Comparison of ENCODE assay signal across 10 cellular contexts in the genomic region with DNA sequence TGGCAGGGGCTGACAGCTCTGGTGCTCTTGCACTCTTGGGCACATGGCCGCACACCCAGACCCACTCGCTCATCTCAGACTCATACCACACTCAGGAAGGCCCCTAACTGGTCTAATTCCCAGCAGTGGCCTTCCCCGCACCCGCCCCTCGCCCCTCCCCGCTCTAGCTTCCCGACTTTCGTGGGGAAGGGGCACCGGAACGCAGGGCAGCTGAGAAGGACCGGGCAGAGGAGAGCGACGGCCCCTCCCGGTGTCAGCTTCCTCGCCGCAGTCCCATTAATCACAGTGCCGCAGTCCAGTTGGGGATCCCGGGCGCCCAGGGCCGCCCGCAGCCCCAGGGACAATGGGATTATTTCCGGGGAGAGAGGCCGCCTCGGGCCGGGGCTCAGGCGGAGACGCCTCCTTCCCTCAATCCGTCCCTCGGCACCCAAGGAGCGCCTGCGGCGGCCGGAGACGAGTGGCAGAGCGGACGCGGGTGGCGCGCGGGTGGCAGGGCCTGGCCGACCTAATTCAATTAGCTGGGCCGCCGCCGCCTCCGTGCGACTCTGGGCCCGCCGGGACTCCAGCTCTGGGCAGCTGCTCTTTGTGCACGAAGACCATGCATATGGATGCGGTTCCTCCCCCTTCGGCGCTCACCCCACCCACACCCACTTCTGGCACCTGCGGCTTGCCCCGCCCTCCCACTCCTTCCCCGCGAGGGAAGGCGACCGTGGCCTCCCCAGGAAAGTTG. TPM values are rescaled to one million over a fixed set of nuclear protein-coding genes. Genes with fewer than 3 reads are reported as not detected.
DNase-seq lines count a peak whose midpoint lies in the region; ATAC-seq, FAIRE-seq and TF ChIP-seq lines count a peak whose summit lies in the region.
"Had no signal": no experiment of that assay in that cellular context is flagged by ENCODE, and none has a peak within 500 bp of the region (broad histone marks: within the 10 kb centered on the region; RNA-seq: fewer than 3 reads in every experiment).

No MANE protein-coding gene starts in this region.

- H2BK20ac ChIP-seq in H1 (ENCODE audit: low read length), result no peak overlapping the region

- H4K5ac ChIP-seq in H1 (ENCODE audit: insufficient read length, low read depth, low read length), result no peak overlapping the region

- H3K27me3 ChIP-seq in H1 (replicated peaks in 1 of 4; ENCODE audit: control insufficient read depth in 3 of 4, extremely low read depth in 1 of 4, insufficient read depth in 3 of 4, low read length in 3 of 4) (peaks cover 96 to 98% (median 98%) of the 10 kb centered on the region in 4 experiments), pancreas (peaks cover 0 to 15% (median 0%) of the 10 kb centered on the region in 4 donors), prostate gland (replicated peaks; ENCODE audit: insufficient read depth) (peaks cover 22% of the 10 kb centered on the region)

- H2AK5ac ChIP-seq in H1 (ENCODE audit: low read depth, low read length), result no peak overlapping the region

- peaks cover 0 to 3% (median 0%) of the 10 kb centered on the region in 4 experiments; a peak in 1 of 8 replicates for H3K36me3 ChIP-seq in H1 (ENCODE audit: control insufficient read depth in 2 of 4, insufficient read depth in 4 of 4, low read length in 3 of 4)
- H3K36me3 ChIP-seq in pancreas, result no peaks in the 10 kb centered on the region
- no peaks in the 10 kb centered on the region for H3K36me3 ChIP-seq in prostate gland
- H3K36me3 ChIP-seq: thyroid gland had no signal

- H2BK120ac ChIP-seq in H1 (replicated peaks; ENCODE audit: low read depth, low read length), result no peak overlapping the region

- no peak for TF ChIP-seq CTCF in H1 (IDR thresholded peaks at IDR 0.05; ENCODE audit: control extremely low read depth in 1 of 3, insufficient read depth in 1 of 3, low read depth in 1 of 3, low read length in 3 of 3)
- no peak for TF ChIP-seq CTCF in pancreas (IDR thresholded peaks at IDR 0.05)
- no peak for TF ChIP-seq CTCF in prostate gland (IDR thresholded peaks at IDR 0.05)

- H3K56ac ChIP-seq in H1 (replicated peaks; ENCODE audit: insufficient read length, low read depth, low read length), result no peak overlapping the region

- no peak for TF ChIP-seq EP300 in H1 (IDR thresholded peaks at IDR 0.05; ENCODE audit: borderline replicate concordance in 1 of 2, low read depth in 2 of 2, low read length in 2 of 2)

- H3K14ac ChIP-seq in H1 (ENCODE audit: insufficient read length), result no peak overlapping the region

- H3K79me2 ChIP-seq in H1 (ENCODE audit: control insufficient read depth in 1 of 2, insufficient read depth in 2 of 2, low read length in 2 of 2), result no peaks in the 10 kb centered on the region

- FAIRE-seq in H1 (lab: Jason Lieb, UNC) (no peak), pancreas (lab: Jason Lieb, UNC) (no peak)

- no peak overlapping the region for H3K18ac ChIP-seq in H1 (ENCODE audit: extremely low read depth, low read length)

- no peak overlapping the region for H2BK15ac ChIP-seq in H1 (ENCODE audit: low read length)

- TF ChIP-seq POLR2A in H1 (IDR thresholded peaks at IDR 0.05; ENCODE audit: control extremely low read depth in 1 of 2, low read depth in 2 of 2, low read length in 2 of 2) (no peak), prostate gland (IDR thresholded peaks at IDR 0.05) (no peak)

- no peak overlapping the region for H4K91ac ChIP-seq in H1 (replicated peaks; ENCODE audit: insufficient read length, low read length)

- peak overlapping the region in 1 of 4 experiments; percentile 51; a peak in 3 of 8 replicates for H3K4me3 ChIP-seq in H1 (ENCODE audit: extremely low read depth in 1 of 4, insufficient read depth in 2 of 4, low read depth in 3 of 4, low read length in 4 of 4)
- peak overlapping the region in 3 of 4 donors; percentile 5 to 34 (median 32) for H3K4me3 ChIP-seq in pancreas
- H3K4me3 ChIP-seq in prostate gland, result peak overlapping the region in 1 of 2 donors; percentile 3
- H3K4me3 ChIP-seq: thyroid gland had no signal

- H2BK12ac ChIP-seq in H1 (ENCODE audit: low read depth, low read length), result no peak overlapping the region

- H2BK5ac ChIP-seq in H1 (ENCODE audit: low read depth, low read length), result no peak overlapping the region

- no peak overlapping the region for H3K4ac ChIP-seq in H1 (replicated peaks; ENCODE audit: insufficient read length, low read depth, low read length)

- H3K27ac ChIP-seq in H1 (ENCODE audit: low read depth, low read length) (no peak overlapping the region), pancreas (no peak overlapping the region), prostate gland (no peak overlapping the region)
- H3K27ac ChIP-seq: thyroid gland had no signal

- H4K8ac ChIP-seq in H1 (ENCODE audit: extremely low read depth, insufficient read depth, low read length), result no peak overlapping the region; the same call in 1 of the 2 replicates

- CTCF ChIA-PET in H1 (lab: Charles Lee; ENCODE audit: partially characterized antibody), result interaction anchor here (0.5 to 7.4 kb wide), 21 partner anchors 10 to 321 kb away, joined by 3 to 128 read pairs (median 4); partner anchors contain the start of gene TLX1

- DNase-seq in D341Med (ENCODE audit: low spot score) (peak; percentile 50), NCI-H345 (lab: John Stamatoyannopoulos, UW) (peak; percentile 28), H1 (ENCODE audit: low read depth in 1 of 2, low spot score in 2 of 2) (no peak), pancreas (peak in 1 of 6 donors; percentile 76), RPMI8226 (no peak), prostate gland (ENCODE audit: low spot score) (no peak)
- DNase-seq: activated CD4-positive, alpha-beta T cell treated with anti-CD3 and anti-CD28 coated beads for 1 hour; thyroid gland had no signal

- H3K4me2 ChIP-seq in H1 (ENCODE audit: insufficient read depth in 1 of 2, low read depth in 2 of 2, low read length in 2 of 2), result peak overlapping the region; percentile 57 to 63

- no peak overlapping the region for H3K9ac ChIP-seq in H1 (replicated peaks in 1 of 4; ENCODE audit: extremely low read depth in 1 of 4, low read depth in 3 of 4, low read length in 3 of 4)

- H3K23ac ChIP-seq in H1 (ENCODE audit: insufficient read length), result no peak overlapping the region

- peaks cover 11 to 16% of the 10 kb centered on the region in 2 experiments for H4K20me1 ChIP-seq in H1 (replicated peaks in 1 of 2; ENCODE audit: control insufficient read depth in 1 of 2, insufficient read depth in 2 of 2, low read length in 2 of 2)

- peaks cover 0 to 11% (median 5%) of the 10 kb centered on the region in 4 experiments; a peak in 6 of 7 replicates for H3K4me1 ChIP-seq in H1 (replicated peaks in 1 of 4; ENCODE audit: control insufficient read depth in 3 of 4, insufficient read depth in 4 of 4, low read length in 3 of 4)
- H3K4me1 ChIP-seq in pancreas, result peaks cover 0 to 3% (median 0%) of the 10 kb centered on the region in 3 donors
- H3K4me1 ChIP-seq in prostate gland (replicated peaks), result no peaks in the 10 kb centered on the region

- ATAC-seq in pancreas (peak; percentile 33 to 57 (median 36)), HG03565 (IDR thresholded peaks at IDR 0.05; ENCODE audit: unreplicated experiment) (no peak), GM18861 (IDR thresholded peaks at IDR 0.05; ENCODE audit: unreplicated experiment) (no peak)

- H3K79me1 ChIP-seq in H1 (ENCODE audit: low read depth, low read length), result peaks cover 3% of the 10 kb centered on the region; the same call in 1 of the 2 replicates

- no peak overlapping the region for H2AFZ ChIP-seq in H1 (ENCODE audit: low read length)

- H3K23me2 ChIP-seq in H1 (ENCODE audit: low read depth, low read length), result peaks cover 2% of the 10 kb centered on the region; the same call in 1 of the 2 replicates

- POLR2A ChIA-PET in H1 (lab: Charles Lee; ENCODE audit: partially characterized antibody), result interaction anchor here (0.6 to 1.5 kb wide), 4 partner anchors 9 to 81 kb away, joined by 3 read pairs; no protein-coding TSS in a partner anchor

- intact Hi-C loops in pancreas (cut with DNase I) (no loop called here), prostate gland (cut with DNase I) (no loop called here)

- WGBS in H1 (ENCODE audit: extremely low coverage in 1 of 2, insufficient coverage in 1 of 2, insufficient read length in 1 of 2, insufficient replicate concordance in 2 of 2, low coverage in 1 of 2, low lambda C conversion rate in 2 of 2, missing lambda C conversion rate in 1 of 2), 2 experiments, result 3% methylated on average over 40 of the region's 58 CpGs; no CpG with 5 or more reads in 1 of the 2 experiments
- 7 to 10% methylated on average over 45 to 58 of the region's 58 CpGs for WGBS in pancreas, 2 donors
- 2% methylated on average over 58 of the region's 58 CpGs for WGBS in prostate gland

- no peak for TF ChIP-seq RAD21 in H1 (IDR thresholded peaks at IDR 0.05 in 1 of 2, conservative IDR thresholded peaks at IDR 0.05 in 1 of 2; ENCODE audit: low read depth in 2 of 2, low read length in 2 of 2)

- no peaks in the 10 kb centered on the region for H3K9me3 ChIP-seq in H1 (ENCODE audit: insufficient read depth in 2 of 2, low read depth in 1 of 2, low read length in 1 of 2)
- H3K9me3 ChIP-seq in pancreas, result no peaks in the 10 kb centered on the region
- no peaks in the 10 kb centered on the region for H3K9me3 ChIP-seq in prostate gland
- H3K9me3 ChIP-seq: thyroid gland had no signal

TF ChIP-seq in H1, 55 proteins besides CTCF, POLR2A, EP300 and RAD21:
- peak; percentile 94 for TF ChIP-seq EZH2 (IDR thresholded peaks at IDR 0.05; ENCODE audit: low read depth, low read length, severe bottlenecking)
- peak; percentile 89 for TF ChIP-seq SUZ12 (IDR thresholded peaks at IDR 0.05; ENCODE audit: low read length)
- no peak for TF ChIP-seq HDAC6 (IDR thresholded peaks at IDR 0.05; ENCODE audit: low read depth, low read length)
TF ChIP-seq in H1: peak in this region for 2.

RNA-seq across cellular contexts. Expression of gene TLX1, which starts 7.8 kb away (rescaled TPM):
- not detected in 2 replicates for total RNA-seq in H1 (2021; fragmentation: NEBNext Ultra II Directional; extraction: Animal tissue kit (Norgen Biotek cat#: 25700))
- not detected in 2 replicates for polyA plus RNA-seq in H1 (2011; rRNA removed)
- polyA plus RNA-seq in H1 (2011; cell fraction: cytosol; rRNA removed), result not detected
- not detected for polyA plus RNA-seq in H1 (2011; cell fraction: nucleus; rRNA removed)
- polyA plus RNA-seq in H1 (2012, experiment 1 of 2), result not detected in 4 replicates
- not detected for polyA plus RNA-seq in H1 (2012, experiment 2 of 2)
- polyA plus RNA-seq in H1 (2013, experiment 1 of 2), result not detected
- polyA plus RNA-seq in H1 (2013, experiment 2 of 2), result not detected
- not detected in 2 replicates for polyA minus RNA-seq in H1 (2011; rRNA and poly(A)+ RNA removed)
- polyA minus RNA-seq in H1 (2011; cell fraction: cytosol; rRNA and poly(A)+ RNA removed), result not detected
- polyA minus RNA-seq in H1 (2011; cell fraction: nucleus; rRNA and poly(A)+ RNA removed), result not detected
- not detected for total RNA-seq in pancreas
- polyA plus RNA-seq in pancreas, result under 1 TPM; 0.11 to 0.19 TPM
- under 1 TPM; 0.05 to 0.34 TPM for total RNA-seq in prostate gland
- total RNA-seq: thyroid gland had no signal

Comparison
In these comparisons a context has a peak if more than half of its experiments do, and no peak if none do; other contexts are left out.
1. DNase-seq: peak in D341Med (single experiment) and NCI-H345 (single experiment); none in H1 (0 of 2), RPMI8226 (single experiment) and prostate gland (single experiment).
2. ATAC-seq: peak in pancreas (4 of 4); none in HG03565 (single experiment) and GM18861 (single experiment).